In the genomic region with DNA sequence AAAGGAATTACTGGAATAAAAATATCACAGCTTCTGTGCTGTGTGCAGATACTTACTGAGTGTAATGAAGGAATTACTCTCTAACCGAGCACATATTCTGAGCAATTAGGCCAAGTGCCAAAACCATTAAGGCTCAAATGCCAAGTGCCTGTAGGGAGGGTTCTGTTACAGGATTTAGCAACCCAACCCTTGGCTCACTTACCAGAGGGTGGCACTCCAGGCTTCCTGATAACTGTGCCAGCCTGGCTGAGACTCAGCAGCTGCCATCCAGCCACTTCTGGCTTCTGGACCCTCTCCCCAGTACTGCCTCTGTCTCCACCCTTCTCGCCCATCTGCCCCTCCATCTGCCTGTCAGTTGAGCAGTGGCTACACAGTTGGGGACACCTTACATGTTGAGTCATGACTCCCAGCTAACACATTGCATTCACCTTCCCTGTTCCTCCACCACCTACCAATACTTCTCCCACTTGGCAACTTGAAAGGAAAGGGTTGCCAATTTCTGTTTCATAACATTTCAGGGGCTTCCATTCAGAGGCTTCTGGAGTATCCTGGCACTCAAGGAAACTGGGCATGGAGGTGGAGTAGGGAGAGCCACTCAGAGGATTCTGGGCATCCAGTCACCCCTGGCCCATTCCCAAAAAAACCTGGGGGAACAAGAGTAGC, we compare ENCODE assay signal across 1 cellular context.
TF ChIP-seq lines count a peak whose summit lies in the region.

No MANE protein-coding gene starts in this region.

TF ChIP-seq in H1, 55 proteins besides CTCF, POLR2A, EP300 and RAD21:
- TF ChIP-seq NANOG (IDR thresholded peaks at IDR 0.05; ENCODE audit: insufficient read depth, low read depth, low read length, poor library complexity, severe bottlenecking) (no peak), GABPA (IDR thresholded peaks at IDR 0.05; ENCODE audit: borderline replicate concordance, insufficient read depth, low read length) (no peak), KDM1A (IDR thresholded peaks at IDR 0.05; ENCODE audit: borderline replicate concordance, low read length) (no peak)
